In genomic region chr10:131114846-131115245, GRCh38 we compare ENCODE assay signal across 23 cellular contexts.
"Had no signal": no experiment of that assay in that cellular context is flagged by ENCODE, and none has a peak within 500 bp of the region (broad histone marks: within the 10 kb centered on the region; RNA-seq: fewer than 3 reads in every experiment).

No MANE protein-coding gene starts in this region.

- ATAC-seq: left lobe of liver; natural killer cell; pancreas; right lobe of liver; stimulated activated naive CD8-positive, alpha-beta T cell treated with anti-CD3 and anti-CD28 coated beads, Interleukin-15, amount 100 ng/mL, for 72 hours had no signal

- DNase-seq: dermis blood vessel endothelial cell; effector memory CD4-positive, alpha-beta T cell; erythroblast; hypothalamus; natural killer cell; occipital lobe; retina; right lobe of liver; small intestine; stimulated activated CD4-positive, alpha-beta T cell treated with anti-CD3 and anti-CD28 coated beads, Interleukin-15, amount 100 ng/mL, for 24 hours; stimulated activated CD4-positive, alpha-beta T cell treated with anti-CD3 and anti-CD28 coated beads, Interleukin-2, amount 100 ng/mL, for 48 hours; stimulated activated CD8-positive, alpha-beta memory T cell treated with anti-CD3 and anti-CD28 coated beads, Interleukin-4, amount 100 ng/mL, for 48 hours; stimulated activated naive CD4-positive, alpha-beta T cell; stimulated activated naive CD8-positive, alpha-beta T cell treated with anti-CD3 and anti-CD28 coated beads, Interleukin-15, amount 100 ng/mL, for 72 hours; transverse colon had no signal

- H3K27ac Mint-ChIP-seq: memory B cell; natural killer cell; stimulated activated naive CD8-positive, alpha-beta T cell treated with anti-CD3 and anti-CD28 coated beads, Interleukin-15, amount 100 ng/mL, for 72 hours had no signal

- H3K4me1 Mint-ChIP-seq: memory B cell; natural killer cell; stimulated activated naive CD8-positive, alpha-beta T cell treated with anti-CD3 and anti-CD28 coated beads, Interleukin-15, amount 100 ng/mL, for 72 hours had no signal

- H3K4me1 ChIP-seq: pancreas, right lobe of liver, suprapubic skin, transverse colon had no signal

- H3K27me3 ChIP-seq: pancreas, right lobe of liver, suprapubic skin, transverse colon had no signal

- H3K36me3 ChIP-seq: pancreas, right lobe of liver, suprapubic skin, transverse colon had no signal

- H3K4me3 Mint-ChIP-seq: memory B cell; natural killer cell; stimulated activated naive CD8-positive, alpha-beta T cell treated with anti-CD3 and anti-CD28 coated beads, Interleukin-15, amount 100 ng/mL, for 72 hours had no signal

- FAIRE-seq: frontal cortex, keratinocyte, pancreas, small intestine had no signal

- H3K36me3 Mint-ChIP-seq: memory B cell, natural killer cell had no signal

- H3K4me3 ChIP-seq: coronary artery, lung, pancreas, right lobe of liver, suprapubic skin, transverse colon had no signal

- H3K27ac ChIP-seq: coronary artery, pancreas, right lobe of liver, suprapubic skin, transverse colon had no signal

- H3K9me3 ChIP-seq: pancreas, right lobe of liver, suprapubic skin, transverse colon had no signal

- H3K9me3 Mint-ChIP-seq: memory B cell; natural killer cell; stimulated activated naive CD8-positive, alpha-beta T cell treated with anti-CD3 and anti-CD28 coated beads, Interleukin-15, amount 100 ng/mL, for 72 hours had no signal

- H3K27me3 Mint-ChIP-seq: memory B cell; stimulated activated naive CD8-positive, alpha-beta T cell treated with anti-CD3 and anti-CD28 coated beads, Interleukin-15, amount 100 ng/mL, for 72 hours had no signal
